In the genomic region with DNA sequence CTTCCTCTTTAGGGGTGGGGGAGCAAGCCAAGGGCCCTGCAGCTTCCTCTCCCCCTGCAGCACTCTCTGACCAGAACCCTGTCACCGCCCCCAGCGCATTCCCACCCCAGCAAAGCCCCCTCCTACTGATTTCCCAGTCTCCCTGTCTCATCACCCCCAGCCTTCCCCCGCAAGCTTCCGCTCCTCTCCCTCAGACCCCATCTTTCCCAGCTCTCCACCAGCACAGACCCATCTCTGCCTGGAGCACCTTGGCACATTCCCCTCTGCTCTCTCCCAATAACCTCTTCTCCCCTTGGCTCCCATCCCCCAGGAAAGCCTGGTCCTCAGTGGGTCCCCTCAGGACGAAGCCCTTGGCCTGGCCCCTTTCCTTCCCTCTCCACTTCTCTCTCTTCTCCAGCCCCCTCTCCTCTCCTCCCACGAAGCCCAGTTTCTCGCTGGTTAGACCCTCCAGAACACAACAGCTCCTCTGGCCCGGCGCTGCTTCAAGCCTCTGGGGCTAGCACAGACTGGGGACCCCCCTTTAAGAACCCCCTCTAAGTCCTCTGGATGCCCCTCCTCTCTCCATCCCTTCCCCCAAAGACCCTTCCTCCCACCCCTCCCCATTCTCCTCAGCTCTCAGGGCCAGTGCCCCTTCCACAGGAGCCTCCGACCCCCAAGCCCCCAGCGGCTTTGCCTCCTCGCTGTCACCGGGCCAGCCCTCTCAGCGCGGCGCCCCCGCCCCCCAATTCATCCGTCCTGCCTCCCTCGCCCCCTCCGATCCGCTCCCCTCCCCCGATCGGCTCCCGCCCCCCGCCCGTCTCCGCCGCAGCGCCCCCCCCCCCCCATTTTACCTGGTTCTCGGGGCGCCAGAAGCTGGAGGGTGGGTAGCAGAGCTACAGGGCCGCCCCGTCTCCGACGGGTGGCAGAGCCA, we compare ENCODE assay signal across 12 cellular contexts. TPM values are rescaled to one million over a fixed set of nuclear protein-coding genes. Genes with fewer than 3 reads are reported as not detected.
A peak's percentile ranks its signal among the peaks of the same experiment; 100 is the strongest.
DNase-seq lines count a peak whose midpoint lies in the region; ATAC-seq and TF ChIP-seq lines count a peak whose summit lies in the region.
"Had no signal": no experiment of that assay in that cellular context is flagged by ENCODE, and none has a peak within 500 bp of the region (broad histone marks: within the 10 kb centered on the region; RNA-seq: fewer than 3 reads in every experiment).

No MANE protein-coding gene starts in this region.

- peaks cover 12% of the 10 kb centered on the region for H3K27me3 ChIP-seq in CD8-positive, alpha-beta memory T cell (ENCODE audit: insufficient read depth, low read length, poor library complexity, severe bottlenecking)
- H3K27me3 ChIP-seq in Caco-2 (replicated peaks; ENCODE audit: control insufficient read depth, insufficient read depth, low read length) = peaks cover 5% of the 10 kb centered on the region; the same call in 1 of the 2 replicates

- intact Hi-C loops in Caco-2 (cut with micrococcal nuclease; ENCODE audit: unreplicated experiment) = loop anchor here (1.0 kb wide), 1 partner anchor 34 kb away; no protein-coding TSS in a partner anchor

- H3K36me3 Mint-ChIP-seq in CD8-positive, alpha-beta memory T cell = peaks cover 0 to 10% (median 0%) of the 10 kb centered on the region in 3 donors
- H3K36me3 Mint-ChIP-seq in T-cell (peaks cover 6% of the 10 kb centered on the region), endothelial cell (ENCODE audit: low read depth, unreplicated experiment) (peaks cover 5% of the 10 kb centered on the region), Caco-2 (ENCODE audit: insufficient read depth, unreplicated experiment) (no peaks in the 10 kb centered on the region)

- H3K4me3 ChIP-seq in CD8-positive, alpha-beta memory T cell (ENCODE audit: low read length) = no peak overlapping the region
- no peak overlapping the region for H3K4me3 ChIP-seq in Caco-2 (ENCODE audit: low read depth, low read length)

- no peak for TF ChIP-seq CTCF in endothelial cell (IDR thresholded peaks at IDR 0.05; ENCODE audit: unreplicated experiment)
- no peak for TF ChIP-seq CTCF in Caco-2 (IDR thresholded peaks at IDR 0.05; ENCODE audit: insufficient read depth in 1 of 2, low read depth in 1 of 2, low read length in 1 of 2, severe bottlenecking in 1 of 2, unreplicated experiment in 1 of 2)

- CTCF ChIA-PET in CD8-positive, alpha-beta memory T cell (lab: Charles Lee) = interaction anchor here (1.0 to 2.2 kb wide), 4 partner anchors 22 to 34 kb away, joined by 3 to 7 read pairs (median 3); partner anchors contain the start of gene RASGRP2
- CTCF ChIA-PET in T-cell (lab: Charles Lee) (interaction anchor here in 1 of 2 donors (0.6 kb wide), 2 partner anchors 12 to 887 kb away, joined by 3 to 5 read pairs; no protein-coding TSS in a partner anchor), Caco-2 (lab: Charles Lee) (interaction anchor here (0.7 to 1.8 kb wide), 3 partner anchors 9 to 34 kb away, joined by 3 to 5 read pairs (median 5); no protein-coding TSS in a partner anchor)

- peaks cover 8 to 20% (median 16%) of the 10 kb centered on the region in 3 donors for H3K4me1 Mint-ChIP-seq in CD8-positive, alpha-beta memory T cell
- H3K4me1 Mint-ChIP-seq in T-cell (peaks cover 16 to 22% (median 16%) of the 10 kb centered on the region in 3 donors), endothelial cell (ENCODE audit: unreplicated experiment) (peaks cover 33% of the 10 kb centered on the region), Caco-2 (ENCODE audit: low read depth, unreplicated experiment) (peaks cover 12% of the 10 kb centered on the region)

- H3K4me3 Mint-ChIP-seq in CD8-positive, alpha-beta memory T cell = peak overlapping the region in 6 of 7 donors; percentile 50 to 70 (median 59)
- H3K4me3 Mint-ChIP-seq in T-cell (peak overlapping the region; percentile 31 to 56 (median 47)), endothelial cell (ENCODE audit: unreplicated experiment) (peak overlapping the region; percentile 59), Caco-2 (ENCODE audit: unreplicated experiment) (no peak overlapping the region)

- ATAC-seq in T-cell (replicated peaks in 1 of 4) = no peak
- no peak for ATAC-seq in GM18909 (IDR thresholded peaks at IDR 0.05; ENCODE audit: poor library complexity, unreplicated experiment)

- no peaks in the 10 kb centered on the region for H3K9me3 ChIP-seq in CD8-positive, alpha-beta memory T cell (ENCODE audit: low read length)
- no peaks in the 10 kb centered on the region for H3K9me3 ChIP-seq in Caco-2
- H3K9me3 ChIP-seq: vagina had no signal

- H3K4me1 ChIP-seq in CD8-positive, alpha-beta memory T cell (ENCODE audit: insufficient read depth, low read length) = peaks cover 6% of the 10 kb centered on the region
- peaks cover 24% of the 10 kb centered on the region for H3K4me1 ChIP-seq in Caco-2

- H3K27ac ChIP-seq in CD8-positive, alpha-beta memory T cell (ENCODE audit: low read depth, low read length) = no peak overlapping the region

- no peaks in the 10 kb centered on the region for H3K36me3 ChIP-seq in CD8-positive, alpha-beta memory T cell (ENCODE audit: insufficient read depth, low read length)
- no peaks in the 10 kb centered on the region for H3K36me3 ChIP-seq in Caco-2 (ENCODE audit: control insufficient read depth, insufficient read depth, low read length)
- H3K36me3 ChIP-seq: brain microvascular endothelial cell, vagina had no signal

- peak in 1 of 5 donors; percentile 45 for DNase-seq in CD8-positive, alpha-beta memory T cell
- no peak for DNase-seq in T-cell
- no peak for DNase-seq in endothelial cell (ENCODE audit: low spot score)
- DNase-seq in retina = peak; percentile 47
- no peak for DNase-seq in Caco-2
- DNase-seq in effector CD4-positive, alpha-beta T cell = no peak

- no peaks in the 10 kb centered on the region for H3K9me3 Mint-ChIP-seq in CD8-positive, alpha-beta memory T cell
- H3K9me3 Mint-ChIP-seq in T-cell (no peaks in the 10 kb centered on the region), endothelial cell (ENCODE audit: unreplicated experiment) (no peaks in the 10 kb centered on the region), Caco-2 (ENCODE audit: unreplicated experiment) (no peaks in the 10 kb centered on the region)

- BruUV-seq in Caco-2 (replicated peaks; lab: Mats Ljungman, UMichigan) = no TSS peak

- peak overlapping the region in 3 of 8 donors; percentile 11 to 63 (median 47) for H3K27ac Mint-ChIP-seq in CD8-positive, alpha-beta memory T cell
- peak overlapping the region in 1 of 2 donors; percentile 46 for H3K27ac Mint-ChIP-seq in T-cell
- peak overlapping the region; percentile 13 for H3K27ac Mint-ChIP-seq in endothelial cell (ENCODE audit: unreplicated experiment)
- no peak overlapping the region for H3K27ac Mint-ChIP-seq in Caco-2 (ENCODE audit: unreplicated experiment)

- POLR2A ChIA-PET in CD8-positive, alpha-beta memory T cell (lab: Charles Lee) = interaction anchor here (0.6 to 1.4 kb wide), 2 partner anchors 34 to 886 kb away, joined by 5 to 6 read pairs; no protein-coding TSS in a partner anchor
- POLR2A ChIA-PET in T-cell (lab: Charles Lee) = interaction anchor here in 1 of 2 donors (0.6 kb wide), 1 partner anchor 22 kb away, joined by 7 read pairs; no protein-coding TSS in a partner anchor
- POLR2A ChIA-PET in Caco-2 (lab: Charles Lee) = no interaction called here

- peaks cover 20 to 46% of the 10 kb centered on the region in 2 donors for H3K27me3 Mint-ChIP-seq in CD8-positive, alpha-beta memory T cell
- H3K27me3 Mint-ChIP-seq in T-cell (peaks cover 22 to 47% of the 10 kb centered on the region in 2 donors), endothelial cell (ENCODE audit: unreplicated experiment) (peaks cover 27% of the 10 kb centered on the region), Caco-2 (ENCODE audit: insufficient read depth, unreplicated experiment) (peaks cover 21% of the 10 kb centered on the region)

RNA-seq across cellular contexts. Expression of gene NRXN2, which starts 0.6 kb away (rescaled TPM):
- under 1 TPM; 0.55 to 0.75 TPM for total RNA-seq in CD8-positive, alpha-beta memory T cell
- polyA plus RNA-seq in CD8-positive, alpha-beta memory T cell = not detected
- total RNA-seq in T-cell (under 1 TPM in 3 of 5 donors, not detected in 2; 0.43 to 0.70 (median 0.47) TPM), endothelial cell (ENCODE audit: unreplicated experiment) (11.5 TPM), Caco-2 (2022) (6.5 and 7.6 TPM in 2 replicates)
- total RNA-seq: epithelial cell of proximal tubule, kidney epithelial cell, pulmonary artery endothelial cell had no signal

RNA-seq across cellular contexts. Expression of gene RASGRP2, which starts 21.5 kb away (rescaled TPM):
- 10 to 100 TPM; 30.2 to 33.5 TPM for total RNA-seq in CD8-positive, alpha-beta memory T cell
- 145 TPM for polyA plus RNA-seq in CD8-positive, alpha-beta memory T cell
- total RNA-seq in T-cell = 100 to 1,000 TPM; 574 to 767 (median 656) TPM
- 139 TPM for total RNA-seq in endothelial cell (ENCODE audit: unreplicated experiment)
- 4.0 and 4.1 TPM in 2 replicates for total RNA-seq in Caco-2 (2022)
- total RNA-seq: epithelial cell of proximal tubule had no signal

RNA-seq across cellular contexts. Expression of gene PYGM, which starts 37.4 kb away (rescaled TPM):
- 1 to 10 TPM; 2.2 TPM for total RNA-seq in CD8-positive, alpha-beta memory T cell
- polyA plus RNA-seq in CD8-positive, alpha-beta memory T cell = 0.15 TPM
- 10 to 100 TPM in 1 of 5 donors, 1 to 10 TPM in 4; 7.4 to 34.7 (median 8.5) TPM for total RNA-seq in T-cell
- total RNA-seq in endothelial cell (ENCODE audit: unreplicated experiment) = 0.26 TPM
- 0.51 and 1.4 TPM in 2 replicates for total RNA-seq in Caco-2 (2022)
- total RNA-seq: epithelial cell of proximal tubule had no signal

RNA-seq across cellular contexts. Expression of gene SF1, which starts 55.9 kb away (rescaled TPM):
- 100 to 1,000 TPM; 403 to 423 TPM for total RNA-seq in CD8-positive, alpha-beta memory T cell
- polyA plus RNA-seq in CD8-positive, alpha-beta memory T cell = 176 TPM
- 1,000 to 10,000 TPM in 2 of 5 donors, 100 to 1,000 TPM in 3; 670 to 1,510 (median 732) TPM for total RNA-seq in T-cell
- 322 TPM for total RNA-seq in endothelial cell (ENCODE audit: unreplicated experiment)
- 359 and 386 TPM in 2 replicates for total RNA-seq in Caco-2 (2022)
